Comparison of ENCODE assay signal across 9 cellular contexts in genomic region chr1:2312196-2312588, GRCh38.
A peak's percentile ranks its signal among the peaks of the same experiment; 100 is the strongest.
DNase-seq lines count a peak whose midpoint lies in the region; ATAC-seq, FAIRE-seq and TF ChIP-seq lines count a peak whose summit lies in the region.
"Had no signal": no experiment of that assay in that cellular context is flagged by ENCODE, and none has a peak within 500 bp of the region (broad histone marks: within the 10 kb centered on the region; RNA-seq: fewer than 3 reads in every experiment).

No MANE protein-coding gene starts in this region.

- in situ Hi-C loops in HepG2 (cut with HindIII; ENCODE audit: extremely low pct_ligation_motif_present, low pct_unique_long_range_greater_than_20kb), result loop anchor here (5.0 kb wide), 1 partner anchor 120 kb away; the partner anchor contains the start of gene FAAP20

- H3K36me3 ChIP-seq in CD8-positive, alpha-beta T cell (ENCODE audit: insufficient read depth, low read length), result peaks cover 4% of the 10 kb centered on the region
- peaks cover 2 to 14% of the 10 kb centered on the region in 2 experiments; a peak in 4 of 5 replicates for H3K36me3 ChIP-seq in HepG2 (replicated peaks in 1 of 2; ENCODE audit: control insufficient read depth in 1 of 2, insufficient read depth in 2 of 2, low read length in 2 of 2)

- no peak overlapping the region for H3K4me3 ChIP-seq in CD8-positive, alpha-beta T cell (ENCODE audit: low read depth, low read length)
- peak overlapping the region in 2 of 3 experiments; percentile 18 to 75; a peak in 3 of 6 replicates for H3K4me3 ChIP-seq in HepG2 (replicated peaks in 1 of 3; ENCODE audit: insufficient read depth in 1 of 3, low read depth in 2 of 3, low read length in 3 of 3)

- no peak overlapping the region for H3K4me3 Mint-ChIP-seq in CD8-positive, alpha-beta T cell
- H3K4me3 Mint-ChIP-seq in activated CD8-positive, alpha-beta T cell treated with anti-CD3 and anti-CD28 coated beads for 36 hours, result no peak overlapping the region
- no peak overlapping the region for H3K4me3 Mint-ChIP-seq in stimulated activated memory B cell treated with anti-CD40 and anti-IgM and Interleukin-4, amounts not matched to agents 10 μg/mL and 1 μg/mL and 100 μg/mL, for 72 hours
- H3K4me3 Mint-ChIP-seq: WTC11 had no signal

- CTCF ChIA-PET in CD8-positive, alpha-beta T cell (lab: Charles Lee), result interaction anchor here (0.7 to 6.0 kb wide), 12 partner anchors 11 to 119 kb away, joined by 3 to 31 read pairs (median 3); partner anchors contain the start of gene FAAP20
- CTCF ChIA-PET in activated CD8-positive, alpha-beta T cell treated with anti-CD3 and anti-CD28 coated beads for 36 hours (lab: Charles Lee), result interaction anchor here (0.6 to 2.0 kb wide), 9 partner anchors 9 to 117 kb away, joined by 3 to 10 read pairs (median 3); partner anchors contain the start of gene FAAP20
- CTCF ChIA-PET in HepG2 (lab: Yijun Ruan, JAX; ENCODE audit: low intra/inter-chr PET ratio, low total read pairs), result no interaction called here

- no peaks in the 10 kb centered on the region for H3K9me3 ChIP-seq in CD8-positive, alpha-beta T cell (ENCODE audit: low read length)
- H3K9me3 ChIP-seq in HepG2 (ENCODE audit: low read length), result no peaks in the 10 kb centered on the region

- TF ChIP-seq EP300 in HepG2 (IDR thresholded peaks at IDR 0.05; ENCODE audit: low read depth in 2 of 2, low read length in 2 of 2), result no peak
- no peak for TF ChIP-seq EP300 in HepG2 (CRISPR knock-in tag; IDR thresholded peaks at IDR 0.05; ENCODE audit: borderline replicate concordance)

- no peak for TF ChIP-seq RAD21 in HepG2 (CRISPR knock-in tag; IDR thresholded peaks at IDR 0.05)

- no peak for TF ChIP-seq POLR2A in HepG2 (IDR thresholded peaks at IDR 0.05; ENCODE audit: insufficient read depth in 1 of 2, low read depth in 2 of 2, low read length in 2 of 2)

- intact Hi-C loops in CD8-positive, alpha-beta T cell (cut with DNase I, micrococcal nuclease), result loop anchor here (10.0 kb wide), 3 partner anchors 213 to 273 kb away; partner anchors contain the start of genes PANK4 (in 1 of the 2) and PRXL2B (in 1 of the 2)
- intact Hi-C loops in activated CD8-positive, alpha-beta T cell treated with anti-CD3 and anti-CD28 coated beads for 36 hours (cut with micrococcal nuclease), result no loop called here
- intact Hi-C loops in HepG2 (cut with micrococcal nuclease; ENCODE audit: unreplicated experiment), result loop anchor here (5.0 kb wide), 1 partner anchor 70 kb away; no protein-coding TSS in a partner anchor

- DNase-seq in CD8-positive, alpha-beta T cell, result no peak
- DNase-seq in activated CD8-positive, alpha-beta T cell treated with anti-CD3 and anti-CD28 coated beads for 36 hours, result no peak
- no peak for DNase-seq in HepG2 (ENCODE audit: low spot score)
- DNase-seq in NCI-H1694 (lab: John Stamatoyannopoulos, UW), result no peak
- no peak for DNase-seq in AG20443 (ENCODE audit: low spot score)

- ATAC-seq in CD8-positive, alpha-beta T cell, result no peak
- no peak for ATAC-seq in activated CD8-positive, alpha-beta T cell treated with anti-CD3 and anti-CD28 coated beads for 36 hours
- ATAC-seq in HepG2, result peak; percentile 4
- no peak for ATAC-seq in stimulated activated memory B cell treated with anti-CD40 and anti-IgM and Interleukin-4, amounts not matched to agents 10 μg/mL and 1 μg/mL and 100 μg/mL, for 72 hours
- no peak for ATAC-seq in HG03025 (IDR thresholded peaks at IDR 0.05; ENCODE audit: low FRiP score, unreplicated experiment)
- no peak for ATAC-seq in HG02884 (IDR thresholded peaks at IDR 0.05; ENCODE audit: unreplicated experiment)

- no peaks in the 10 kb centered on the region for H3K27me3 ChIP-seq in CD8-positive, alpha-beta T cell (ENCODE audit: insufficient read depth, low read length)
- H3K27me3 ChIP-seq in HepG2 (ENCODE audit: control insufficient read depth in 1 of 2, insufficient read depth in 2 of 2, low read length in 2 of 2), result peaks cover 0 to 10% of the 10 kb centered on the region in 2 experiments; a peak in 2 of 5 replicates

- H3K4me1 ChIP-seq in CD8-positive, alpha-beta T cell (ENCODE audit: insufficient read depth, low read length), result peaks cover 52% of the 10 kb centered on the region
- H3K4me1 ChIP-seq in HepG2 (ENCODE audit: insufficient read depth, low read length), result peaks cover 74% of the 10 kb centered on the region

- H3K4me1 Mint-ChIP-seq in CD8-positive, alpha-beta T cell (ENCODE audit: low read depth), result peaks cover 28% of the 10 kb centered on the region
- peaks cover 18% of the 10 kb centered on the region for H3K4me1 Mint-ChIP-seq in activated CD8-positive, alpha-beta T cell treated with anti-CD3 and anti-CD28 coated beads for 36 hours (ENCODE audit: low read depth)
- peaks cover 51% of the 10 kb centered on the region for H3K4me1 Mint-ChIP-seq in stimulated activated memory B cell treated with anti-CD40 and anti-IgM and Interleukin-4, amounts not matched to agents 10 μg/mL and 1 μg/mL and 100 μg/mL, for 72 hours

- no peak for TF ChIP-seq CTCF in CD8-positive, alpha-beta T cell (IDR thresholded peaks at IDR 0.05)
- TF ChIP-seq CTCF in activated CD8-positive, alpha-beta T cell treated with anti-CD3 and anti-CD28 coated beads for 36 hours (IDR thresholded peaks at IDR 0.05), result no peak
- no peak for TF ChIP-seq CTCF in HepG2 (CRISPR knock-in tag; IDR thresholded peaks at IDR 0.05)

- no TSS peak for BruUV-seq in HepG2 (replicated peaks; lab: Mats Ljungman, UMichigan)

- H3K27ac Mint-ChIP-seq in CD8-positive, alpha-beta T cell, result peak overlapping the region; percentile 90
- H3K27ac Mint-ChIP-seq in activated CD8-positive, alpha-beta T cell treated with anti-CD3 and anti-CD28 coated beads for 36 hours, result peak overlapping the region; percentile 57
- H3K27ac Mint-ChIP-seq in stimulated activated memory B cell treated with anti-CD40 and anti-IgM and Interleukin-4, amounts not matched to agents 10 μg/mL and 1 μg/mL and 100 μg/mL, for 72 hours, result peak overlapping the region; percentile 69
- H3K27ac Mint-ChIP-seq: WTC11 had no signal

- POLR2A ChIA-PET in CD8-positive, alpha-beta T cell (lab: Charles Lee), result interaction anchor here (1.0 to 3.7 kb wide), 3 partner anchors 12 to 117 kb away, joined by 5 to 30 read pairs (median 5); partner anchors contain the start of gene FAAP20
- POLR2A ChIA-PET in activated CD8-positive, alpha-beta T cell treated with anti-CD3 and anti-CD28 coated beads for 36 hours (lab: Charles Lee), result interaction anchor here (0.8 to 4.8 kb wide), 3 partner anchors 11 to 88 kb away, joined by 3 to 33 read pairs (median 3); no protein-coding TSS in a partner anchor
- POLR2A ChIA-PET in HepG2 (lab: Yijun Ruan, JAX), result interaction anchor here (0.6 to 2.4 kb wide), 8 partner anchors 62 to 123 kb away, joined by 3 to 8 read pairs (median 4); partner anchors contain the start of genes FAAP20, MORN1 and RER1

- H3K27ac ChIP-seq in CD8-positive, alpha-beta T cell (ENCODE audit: low read depth, low read length), result no peak overlapping the region
- H3K27ac ChIP-seq in HepG2 (ENCODE audit: extremely low read length, insufficient read depth, low read length), result no peak overlapping the region

- peaks cover 20% of the 10 kb centered on the region for H3K36me3 Mint-ChIP-seq in CD8-positive, alpha-beta T cell
- peaks cover 14% of the 10 kb centered on the region for H3K36me3 Mint-ChIP-seq in activated CD8-positive, alpha-beta T cell treated with anti-CD3 and anti-CD28 coated beads for 36 hours (ENCODE audit: low read depth)
- peaks cover 19% of the 10 kb centered on the region for H3K36me3 Mint-ChIP-seq in stimulated activated memory B cell treated with anti-CD40 and anti-IgM and Interleukin-4, amounts not matched to agents 10 μg/mL and 1 μg/mL and 100 μg/mL, for 72 hours

- H4K20me1 ChIP-seq in HepG2 (ENCODE audit: insufficient read depth, low read length), result no peaks in the 10 kb centered on the region

- H3K27me3 Mint-ChIP-seq in CD8-positive, alpha-beta T cell (ENCODE audit: low read depth), result no peaks in the 10 kb centered on the region
- H3K27me3 Mint-ChIP-seq in activated CD8-positive, alpha-beta T cell treated with anti-CD3 and anti-CD28 coated beads for 36 hours, result no peaks in the 10 kb centered on the region
- H3K27me3 Mint-ChIP-seq in stimulated activated memory B cell treated with anti-CD40 and anti-IgM and Interleukin-4, amounts not matched to agents 10 μg/mL and 1 μg/mL and 100 μg/mL, for 72 hours, result no peaks in the 10 kb centered on the region

- no peak for FAIRE-seq in HepG2 (lab: Jason Lieb, UNC)

- H2AFZ ChIP-seq in HepG2 (ENCODE audit: low read length), result no peak overlapping the region

- no peaks in the 10 kb centered on the region for H3K9me3 Mint-ChIP-seq in CD8-positive, alpha-beta T cell
- no peaks in the 10 kb centered on the region for H3K9me3 Mint-ChIP-seq in activated CD8-positive, alpha-beta T cell treated with anti-CD3 and anti-CD28 coated beads for 36 hours
- no peaks in the 10 kb centered on the region for H3K9me3 Mint-ChIP-seq in stimulated activated memory B cell treated with anti-CD40 and anti-IgM and Interleukin-4, amounts not matched to agents 10 μg/mL and 1 μg/mL and 100 μg/mL, for 72 hours
- H3K9me3 Mint-ChIP-seq: WTC11 had no signal

- no peaks in the 10 kb centered on the region for H3K79me2 ChIP-seq in HepG2 (ENCODE audit: insufficient read depth, low read length)

- H3K4me2 ChIP-seq in HepG2 (ENCODE audit: low read depth, low read length), result peak overlapping the region; percentile 79

- WGBS in HepG2 (ENCODE audit: low lambda C conversion rate), result 0% methylated on average over 1 of the region's 11 CpGs

- no peak overlapping the region for H3K9ac ChIP-seq in HepG2 (ENCODE audit: insufficient read depth, low read depth, low read length)

TF ChIP-seq in HepG2, 621 proteins besides CTCF, POLR2A, EP300 and RAD21 (continues in another document):
- no peak for TF ChIP-seq ZNF552 (CRISPR knock-in tag; IDR thresholded peaks at IDR 0.05; ENCODE audit: borderline replicate concordance)
- no peak for TF ChIP-seq YY1 (IDR thresholded peaks at IDR 0.05; ENCODE audit: insufficient read depth, insufficient replicate concordance, low read depth, low read length)
- TF ChIP-seq HNRNPK (IDR thresholded peaks at IDR 0.05; ENCODE audit: low read depth, low read length, poor library complexity, severe bottlenecking), result no peak
- TF ChIP-seq ASH2L (IDR thresholded peaks at IDR 0.05; ENCODE audit: insufficient read length, low read depth, low read length), result no peak
- 0 out of 2 replicates have a peak, but pooled peaks have one; percentile 68 for TF ChIP-seq ZBTB46 (CRISPR knock-in tag; IDR thresholded peaks at IDR 0.05; ENCODE audit: borderline replicate concordance)
